1 cellular context compared by ENCODE assay signal in the genomic region with DNA sequence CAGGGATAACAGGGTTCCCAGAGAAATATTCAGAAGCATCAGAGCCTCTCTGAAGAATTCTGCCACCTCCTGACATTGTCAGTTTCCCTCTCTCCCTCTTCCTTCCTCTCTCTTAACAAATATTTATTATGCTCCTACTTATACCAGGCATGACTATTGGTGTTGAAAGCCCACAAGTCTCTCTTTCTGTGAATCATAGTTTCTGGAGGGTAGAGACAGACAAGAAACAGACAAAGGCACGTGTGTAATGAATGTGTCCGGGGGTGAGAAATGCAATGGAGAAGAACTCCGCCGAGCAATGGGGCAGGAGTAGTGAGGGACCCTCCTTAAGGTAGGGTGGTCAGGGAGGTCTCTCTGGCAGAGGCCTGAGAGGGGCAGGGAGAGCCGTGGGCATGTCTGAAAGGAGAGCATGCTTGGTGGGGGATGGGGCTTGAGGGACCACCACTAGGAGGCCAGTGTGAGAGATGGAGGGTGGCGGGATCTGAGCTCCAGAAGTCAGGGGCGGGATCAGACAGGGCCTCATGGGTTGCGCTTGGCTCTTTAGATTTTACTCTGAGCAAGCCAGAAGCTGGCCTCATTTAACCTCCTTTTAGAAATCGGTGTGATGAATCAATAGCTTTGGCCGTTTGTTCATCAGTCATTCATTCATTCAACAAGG.
TF ChIP-seq lines count a peak whose summit lies in the region.

No MANE protein-coding gene starts in this region.

TF ChIP-seq in SK-N-SH treated with all-trans-retinoic acid at 6 μM for 48 hours, 23 proteins besides CTCF, POLR2A, EP300 and RAD21:
- no peak for TF ChIP-seq ZNF70 (CRISPR knock-in tag; IDR thresholded peaks at IDR 0.05)
- no peak for TF ChIP-seq BACH2 (CRISPR knock-in tag; IDR thresholded peaks at IDR 0.05; ENCODE audit: borderline replicate concordance)
- TF ChIP-seq ARNTL (CRISPR knock-in tag; IDR thresholded peaks at IDR 0.05; ENCODE audit: borderline replicate concordance, low read depth), result no peak
- TF ChIP-seq, protein P1, sequence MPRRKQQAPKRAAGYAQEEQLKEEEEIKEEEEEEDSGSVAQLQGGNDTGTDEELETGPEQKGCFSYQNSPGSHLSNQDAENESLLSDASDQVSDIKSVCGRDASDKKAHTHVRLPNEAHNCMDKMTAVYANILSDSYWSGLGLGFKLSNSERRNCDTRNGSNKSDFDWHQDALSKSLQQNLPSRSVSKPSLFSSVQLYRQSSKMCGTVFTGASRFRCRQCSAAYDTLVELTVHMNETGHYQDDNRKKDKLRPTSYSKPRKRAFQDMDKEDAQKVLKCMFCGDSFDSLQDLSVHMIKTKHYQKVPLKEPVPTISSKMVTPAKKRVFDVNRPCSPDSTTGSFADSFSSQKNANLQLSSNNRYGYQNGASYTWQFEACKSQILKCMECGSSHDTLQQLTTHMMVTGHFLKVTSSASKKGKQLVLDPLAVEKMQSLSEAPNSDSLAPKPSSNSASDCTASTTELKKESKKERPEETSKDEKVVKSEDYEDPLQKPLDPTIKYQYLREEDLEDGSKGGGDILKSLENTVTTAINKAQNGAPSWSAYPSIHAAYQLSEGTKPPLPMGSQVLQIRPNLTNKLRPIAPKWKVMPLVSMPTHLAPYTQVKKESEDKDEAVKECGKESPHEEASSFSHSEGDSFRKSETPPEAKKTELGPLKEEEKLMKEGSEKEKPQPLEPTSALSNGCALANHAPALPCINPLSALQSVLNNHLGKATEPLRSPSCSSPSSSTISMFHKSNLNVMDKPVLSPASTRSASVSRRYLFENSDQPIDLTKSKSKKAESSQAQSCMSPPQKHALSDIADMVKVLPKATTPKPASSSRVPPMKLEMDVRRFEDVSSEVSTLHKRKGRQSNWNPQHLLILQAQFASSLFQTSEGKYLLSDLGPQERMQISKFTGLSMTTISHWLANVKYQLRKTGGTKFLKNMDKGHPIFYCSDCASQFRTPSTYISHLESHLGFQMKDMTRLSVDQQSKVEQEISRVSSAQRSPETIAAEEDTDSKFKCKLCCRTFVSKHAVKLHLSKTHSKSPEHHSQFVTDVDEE (CRISPR knock-in tag; IDR thresholded peaks at IDR 0.05), result no peak
- no peak for TF ChIP-seq ZNF565 (CRISPR knock-in tag; conservative IDR thresholded peaks at IDR 0.05; ENCODE audit: low read depth)
- TF ChIP-seq ZC3H10 (CRISPR knock-in tag; IDR thresholded peaks at IDR 0.05), result no peak
- TF ChIP-seq CSDC2 (CRISPR knock-in tag; IDR thresholded peaks at IDR 0.05), result no peak
- no peak for TF ChIP-seq ZFP3 (CRISPR knock-in tag; IDR thresholded peaks at IDR 0.05)
- no peak for TF ChIP-seq OSR1 (CRISPR knock-in tag; IDR thresholded peaks at IDR 0.05)
- no peak for TF ChIP-seq ZNF8 (CRISPR knock-in tag; IDR thresholded peaks at IDR 0.05)
- TF ChIP-seq TCF4 (CRISPR knock-in tag; IDR thresholded peaks at IDR 0.05; ENCODE audit: borderline replicate concordance), result no peak
- TF ChIP-seq, protein P2, sequence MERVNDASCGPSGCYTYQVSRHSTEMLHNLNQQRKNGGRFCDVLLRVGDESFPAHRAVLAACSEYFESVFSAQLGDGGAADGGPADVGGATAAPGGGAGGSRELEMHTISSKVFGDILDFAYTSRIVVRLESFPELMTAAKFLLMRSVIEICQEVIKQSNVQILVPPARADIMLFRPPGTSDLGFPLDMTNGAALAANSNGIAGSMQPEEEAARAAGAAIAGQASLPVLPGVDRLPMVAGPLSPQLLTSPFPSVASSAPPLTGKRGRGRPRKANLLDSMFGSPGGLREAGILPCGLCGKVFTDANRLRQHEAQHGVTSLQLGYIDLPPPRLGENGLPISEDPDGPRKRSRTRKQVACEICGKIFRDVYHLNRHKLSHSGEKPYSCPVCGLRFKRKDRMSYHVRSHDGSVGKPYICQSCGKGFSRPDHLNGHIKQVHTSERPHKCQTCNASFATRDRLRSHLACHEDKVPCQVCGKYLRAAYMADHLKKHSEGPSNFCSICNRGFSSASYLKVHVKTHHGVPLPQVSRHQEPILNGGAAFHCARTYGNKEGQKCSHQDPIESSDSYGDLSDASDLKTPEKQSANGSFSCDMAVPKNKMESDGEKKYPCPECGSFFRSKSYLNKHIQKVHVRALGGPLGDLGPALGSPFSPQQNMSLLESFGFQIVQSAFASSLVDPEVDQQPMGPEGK (CRISPR knock-in tag; IDR thresholded peaks at IDR 0.05; ENCODE audit: borderline replicate concordance), result no peak
